Comparison of ENCODE assay signal across 19 cellular contexts in the genomic region with DNA sequence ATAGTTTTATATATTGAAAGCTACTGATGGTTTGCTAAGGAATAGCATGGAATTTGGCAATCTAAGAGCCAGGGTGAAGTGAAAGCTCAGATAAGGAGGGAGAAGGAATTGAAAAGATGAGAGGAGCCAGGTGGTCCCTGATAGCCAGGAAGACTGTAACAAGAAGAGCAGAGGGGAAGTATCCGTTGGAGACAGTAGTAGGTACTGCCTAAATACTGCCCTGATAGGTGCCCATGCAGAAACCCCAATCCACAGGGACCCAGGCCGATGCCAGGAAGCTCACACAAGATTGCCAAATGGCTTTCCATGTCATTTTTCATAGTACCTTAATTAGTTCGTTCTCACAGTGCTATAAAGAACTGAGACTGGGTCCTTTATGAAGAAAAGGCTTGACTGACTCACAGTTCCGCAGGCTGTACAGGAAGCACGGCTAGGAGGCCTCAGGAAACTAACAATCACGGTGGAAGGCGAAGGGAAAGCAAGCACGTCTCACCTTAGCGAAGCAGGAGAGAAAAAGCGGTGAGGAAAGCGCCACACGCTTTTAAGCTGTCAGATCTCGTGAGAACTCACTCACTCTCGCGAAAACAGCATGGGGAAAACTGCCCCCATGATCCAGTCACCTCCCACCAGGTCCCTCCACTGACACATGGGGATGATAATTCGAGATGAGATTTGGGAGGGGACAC. TPM values are rescaled to one million over a fixed set of nuclear protein-coding genes. Genes with fewer than 3 reads are reported as not detected.
DNase-seq lines count a peak whose midpoint lies in the region; ATAC-seq and TF ChIP-seq lines count a peak whose summit lies in the region.
"Had no signal": no experiment of that assay in that cellular context is flagged by ENCODE, and none has a peak within 500 bp of the region (broad histone marks: within the 10 kb centered on the region; RNA-seq: fewer than 3 reads in every experiment).

No MANE protein-coding gene starts in this region.

- POLR2A ChIA-PET in activated CD4-positive, alpha-beta T cell treated with anti-CD3 and anti-CD28 coated beads for 36 hours (lab: Charles Lee), result no interaction called here

- H3K9me3 Mint-ChIP-seq in activated CD4-positive, alpha-beta T cell treated with anti-CD3 and anti-CD28 coated beads for 36 hours (ENCODE audit: low read depth), result no peaks in the 10 kb centered on the region
- H3K9me3 Mint-ChIP-seq in GM23338 (no peaks in the 10 kb centered on the region; the same call in 2 of the 3 replicates), natural killer cell (no peaks in the 10 kb centered on the region)
- H3K9me3 Mint-ChIP-seq in activated T-cell treated with anti-CD3 and anti-CD28 coated beads, Interleukin-2, amount 50 U/mL, for 72 hours, result no peaks in the 10 kb centered on the region

- no peaks in the 10 kb centered on the region for H3K9me2 ChIP-seq in GM23338 (ENCODE audit: insufficient read depth)

- no peaks in the 10 kb centered on the region for H4K20me1 ChIP-seq in GM23338 (replicated peaks; ENCODE audit: insufficient read depth)

- H3K27ac Mint-ChIP-seq in activated CD4-positive, alpha-beta T cell treated with anti-CD3 and anti-CD28 coated beads for 36 hours, result peak overlapping the region; percentile 89
- no peak overlapping the region for H3K27ac Mint-ChIP-seq in GM23338
- H3K27ac Mint-ChIP-seq in activated T-cell treated with anti-CD3 and anti-CD28 coated beads, Interleukin-2, amount 50 U/mL, for 72 hours, result no peak overlapping the region
- peak overlapping the region in 1 of 2 donors; percentile 52 for H3K27ac Mint-ChIP-seq in natural killer cell

- peak overlapping the region; percentile 60 for H3K4me3 Mint-ChIP-seq in activated CD4-positive, alpha-beta T cell treated with anti-CD3 and anti-CD28 coated beads for 36 hours
- H3K4me3 Mint-ChIP-seq in GM23338 (no peak overlapping the region), natural killer cell (peak overlapping the region; percentile 17)
- peak overlapping the region; percentile 54 to 78 for H3K4me3 Mint-ChIP-seq in activated T-cell treated with anti-CD3 and anti-CD28 coated beads, Interleukin-2, amount 50 U/mL, for 72 hours

- H3K4me2 ChIP-seq in GM23338, result no peak overlapping the region
- H3K4me2 ChIP-seq: A549 had no signal

- H3F3A ChIP-seq in GM23338 (replicated peaks; ENCODE audit: low read depth), result no peaks in the 10 kb centered on the region

- no peak overlapping the region for H3K27ac ChIP-seq in GM23338 (ENCODE audit: low read depth)
- H3K27ac ChIP-seq: A549, epithelial cell of prostate, left ventricle myocardium inferior, neutrophil had no signal

- H3K4me1 Mint-ChIP-seq in activated CD4-positive, alpha-beta T cell treated with anti-CD3 and anti-CD28 coated beads for 36 hours, result peaks cover 12% of the 10 kb centered on the region
- peaks cover 2% of the 10 kb centered on the region; the same call in 1 of the 3 replicates for H3K4me1 Mint-ChIP-seq in GM23338
- H3K4me1 Mint-ChIP-seq in activated T-cell treated with anti-CD3 and anti-CD28 coated beads, Interleukin-2, amount 50 U/mL, for 72 hours (ENCODE audit: low read depth), result peaks cover 10% of the 10 kb centered on the region
- H3K4me1 Mint-ChIP-seq in natural killer cell, result peaks cover 10% of the 10 kb centered on the region in 2 donors

- no peaks in the 10 kb centered on the region for H3K27me3 Mint-ChIP-seq in activated CD4-positive, alpha-beta T cell treated with anti-CD3 and anti-CD28 coated beads for 36 hours
- H3K27me3 Mint-ChIP-seq in GM23338 (ENCODE audit: insufficient read depth, low read depth, poor library complexity) (no peaks in the 10 kb centered on the region), natural killer cell (ENCODE audit: low read depth in 2 of 2) (peaks cover 0 to 3% of the 10 kb centered on the region in 2 donors)
- H3K27me3 Mint-ChIP-seq in activated T-cell treated with anti-CD3 and anti-CD28 coated beads, Interleukin-2, amount 50 U/mL, for 72 hours (ENCODE audit: low read depth), result no peaks in the 10 kb centered on the region

- intact Hi-C loops in activated CD4-positive, alpha-beta T cell treated with anti-CD3 and anti-CD28 coated beads for 36 hours (cut with DNase I, micrococcal nuclease), result loop anchor here in 1 of 2 experiments (2.0 kb wide), 1 partner anchor 112 kb away; no protein-coding TSS in a partner anchor
- intact Hi-C loops in natural killer cell (cut with micrococcal nuclease), result no loop called here

- H3K79me2 ChIP-seq in GM23338 (replicated peaks; ENCODE audit: insufficient read depth), result no peaks in the 10 kb centered on the region

- no peak for TF ChIP-seq CTCF in GM23338 (conservative IDR thresholded peaks at IDR 0.05; ENCODE audit: low read depth in 2 of 2)
- TF ChIP-seq CTCF in natural killer cell (IDR thresholded peaks at IDR 0.05), result no peak

- no peaks in the 10 kb centered on the region for H3K36me3 Mint-ChIP-seq in activated CD4-positive, alpha-beta T cell treated with anti-CD3 and anti-CD28 coated beads for 36 hours (ENCODE audit: low read depth)
- no peaks in the 10 kb centered on the region for H3K36me3 Mint-ChIP-seq in GM23338 (ENCODE audit: low read depth)
- H3K36me3 Mint-ChIP-seq in activated T-cell treated with anti-CD3 and anti-CD28 coated beads, Interleukin-2, amount 50 U/mL, for 72 hours (ENCODE audit: insufficient read depth in 2 of 2), result no peaks in the 10 kb centered on the region
- no peaks in the 10 kb centered on the region for H3K36me3 Mint-ChIP-seq in natural killer cell

- H3K4me3 ChIP-seq in GM23338, result no peak overlapping the region
- H3K4me3 ChIP-seq: A549, left ventricle myocardium inferior had no signal

- no peaks in the 10 kb centered on the region for H3K27me3 ChIP-seq in GM23338 (ENCODE audit: insufficient read depth)
- H3K27me3 ChIP-seq: neutrophil had no signal

- H3K4me1 ChIP-seq in GM23338 (ENCODE audit: insufficient read depth), result peaks cover 3% of the 10 kb centered on the region; the same call in 1 of the 2 replicates
- H3K4me1 ChIP-seq: A549 had no signal

- H3K36me3 ChIP-seq in GM23338 (ENCODE audit: insufficient read depth), result no peaks in the 10 kb centered on the region
- H3K36me3 ChIP-seq: left ventricle myocardium inferior, neutrophil had no signal

- H2AFZ ChIP-seq in GM23338, result peak overlapping the region; percentile 92

- ATAC-seq in activated CD4-positive, alpha-beta T cell treated with anti-CD3 and anti-CD28 coated beads for 36 hours, result peak; percentile 78
- peak; percentile 29; the same call in 1 of the 3 replicates for ATAC-seq in GM23338
- ATAC-seq in activated T-cell treated with anti-CD3 and anti-CD28 coated beads, Interleukin-2, amount 50 U/mL, for 72 hours (replicated peaks in 1 of 2), result peak; percentile 43 to 57
- no peak for ATAC-seq in natural killer cell
- no peak for ATAC-seq in HG03175 (IDR thresholded peaks at IDR 0.05; ENCODE audit: unreplicated experiment)
- ATAC-seq: A549 had no signal

- CTCF ChIA-PET in activated CD4-positive, alpha-beta T cell treated with anti-CD3 and anti-CD28 coated beads for 36 hours (lab: Charles Lee), result no interaction called here

- peak; percentile 58 for DNase-seq in activated CD4-positive, alpha-beta T cell treated with anti-CD3 and anti-CD28 coated beads for 36 hours
- no peak for DNase-seq in activated CD4-positive, alpha-beta T cell treated with anti-CD3 and anti-CD28 coated beads, Interleukin-2, amount 50 U/mL, for 1 hour
- DNase-seq in GM23338 (ENCODE audit: low spot score) (peak; percentile 12), natural killer cell (no peak), epidermal melanocyte (ENCODE audit: insufficient read length, low spot score) (no peak), T1000 (lab: John Stamatoyannopoulos, UW) (no peak)
- DNase-seq in activated T-cell treated with anti-CD3 and anti-CD28 coated beads, Interleukin-2, amount 50 U/mL, for 72 hours, result peak in 1 of 2 donors; percentile 28
- DNase-seq: caudate nucleus, DMS 273 treated with DMSO at 0.1 percent for 48 hours, H7, head of caudate nucleus, left ventricle myocardium inferior, small intestine, T-helper 9 cell had no signal

TF ChIP-seq in GM23338, 12 proteins besides CTCF, POLR2A, EP300 and RAD21 (continues in another document):
- no peak for TF ChIP-seq JUNB (IDR thresholded peaks at IDR 0.05; ENCODE audit: unreplicated experiment)
- no peak for TF ChIP-seq POLR2AphosphoS5 (IDR thresholded peaks at IDR 0.05; ENCODE audit: low read depth)
- TF ChIP-seq EZH2 (IDR thresholded peaks at IDR 0.05; ENCODE audit: low read depth, unreplicated experiment), result no peak
- no peak for TF ChIP-seq CREB1 (CRISPR knock-in tag; IDR thresholded peaks at IDR 0.05; ENCODE audit: low read depth)
- TF ChIP-seq STAT1 (IDR thresholded peaks at IDR 0.05; ENCODE audit: unreplicated experiment), result no peak

RNA-seq across cellular contexts. Expression of a gene that starts 13.0 kb away (rescaled TPM):
- total RNA-seq in activated CD4-positive, alpha-beta T cell treated with anti-CD3 and anti-CD28 coated beads for 36 hours, result not detected
- 0.08 TPM in 1 of 2 replicates, not detected in the other for total RNA-seq in GM23338 (2014; rRNA removed; shearing (Covaris generic))
- not detected in 2 replicates for polyA plus RNA-seq in GM23338 (2016; fragmentation: Nextera tagmentation; extraction: Ambion mirVana)
- total RNA-seq in activated T-cell treated with anti-CD3 and anti-CD28 coated beads, Interleukin-2, amount 50 U/mL, for 72 hours, result under 1 TPM in 1 of 2 donors, not detected in 1; 0.12 TPM
- under 1 TPM in 1 of 3 donors, not detected in 2; 0.20 TPM for total RNA-seq in natural killer cell
- total RNA-seq: H7, left ventricle myocardium inferior had no signal
- polyA plus RNA-seq: A549, small intestine had no signal

RNA-seq across cellular contexts. Expression of a gene that starts 19.3 kb away (rescaled TPM):
- not detected for total RNA-seq in activated CD4-positive, alpha-beta T cell treated with anti-CD3 and anti-CD28 coated beads for 36 hours
- not detected in 2 replicates for total RNA-seq in GM23338 (2014; rRNA removed; shearing (Covaris generic))
- 0.14 TPM in 1 of 2 replicates, not detected in the other for polyA plus RNA-seq in GM23338 (2016; fragmentation: Nextera tagmentation; extraction: Ambion mirVana)
- total RNA-seq in activated T-cell treated with anti-CD3 and anti-CD28 coated beads, Interleukin-2, amount 50 U/mL, for 72 hours, result not detected
- not detected for total RNA-seq in natural killer cell
- total RNA-seq: H7, left ventricle myocardium inferior, ureter had no signal
- polyA plus RNA-seq: A549, small intestine had no signal

Comparison
In these comparisons a context has a peak if more than half of its experiments do, and no peak if none do; other contexts are left out.
1. DNase-seq: peak in activated CD4-positive, alpha-beta T cell treated with anti-CD3 and anti-CD28 coated beads for 36 hours (single experiment) and GM23338 (single experiment); none in activated CD4-positive, alpha-beta T cell treated with anti-CD3 and anti-CD28 coated beads, Interleukin-2, amount 50 U/mL, for 1 hour (single experiment), natural killer cell (single experiment), epidermal melanocyte (single experiment) and T1000 (single experiment).
2. ATAC-seq: peak in activated CD4-positive, alpha-beta T cell treated with anti-CD3 and anti-CD28 coated beads for 36 hours (single experiment), GM23338 (single experiment) and activated T-cell treated with anti-CD3 and anti-CD28 coated beads, Interleukin-2, amount 50 U/mL, for 72 hours (2 of 2); none in natural killer cell (0 of 3) and HG03175 (single experiment).